In genomic region chr3:169578381-169578780, GRCh38 we compare ENCODE assay signal across 23 cellular contexts.
DNase-seq lines count a peak whose midpoint lies in the region; ATAC-seq and TF ChIP-seq lines count a peak whose summit lies in the region.
"Had no signal": no experiment of that assay in that cellular context is flagged by ENCODE, and none has a peak within 500 bp of the region (broad histone marks: within the 10 kb centered on the region; RNA-seq: fewer than 3 reads in every experiment).

No MANE protein-coding gene starts in this region.

- peaks cover 3% of the 10 kb centered on the region for H4K20me1 ChIP-seq in neural progenitor cell (ENCODE audit: low read depth)
- H4K20me1 ChIP-seq: BLaER1 treated with 17β-estradiol and CSF1 and Interleukin-3, amounts not matched to agents 10 nM and 100 nM had no signal

- ATAC-seq in Right ventricle myocardium superior (ENCODE audit: poor library complexity) (no peak), HG02610 (IDR thresholded peaks at IDR 0.05; ENCODE audit: unreplicated experiment) (no peak)
- ATAC-seq in CD4-positive, alpha-beta T cell (ENCODE audit: poor library complexity) = no peak
- ATAC-seq: A549, GM12878 had no signal

- H3K9me3 ChIP-seq in cardiac muscle cell (ENCODE audit: low read depth) (no peaks in the 10 kb centered on the region), neural progenitor cell (ENCODE audit: low read depth) (no peaks in the 10 kb centered on the region)
- no peaks in the 10 kb centered on the region for H3K9me3 ChIP-seq in CD4-positive, alpha-beta T cell (ENCODE audit: control insufficient read depth, low read length)
- H3K9me3 ChIP-seq: A549; BLaER1 treated with 17β-estradiol and CSF1 and Interleukin-3, amounts not matched to agents 10 nM and 100 nM had no signal

- H3K9ac ChIP-seq in neural progenitor cell = no peak overlapping the region
- H3K9ac ChIP-seq: BLaER1 treated with 17β-estradiol and CSF1 and Interleukin-3, amounts not matched to agents 10 nM and 100 nM had no signal

- H3K4me1 ChIP-seq in cardiac muscle cell (ENCODE audit: low read depth) (peaks cover 25% of the 10 kb centered on the region), neural progenitor cell (peaks cover 85% of the 10 kb centered on the region)
- H3K4me1 ChIP-seq: A549 had no signal

- H3F3A ChIP-seq in neural progenitor cell (ENCODE audit: low read depth) = peaks cover 36% of the 10 kb centered on the region

- POLR2A ChIA-PET in CD4-positive, alpha-beta T cell (lab: Charles Lee) = no interaction called here

- CTCF ChIA-PET in CD4-positive, alpha-beta T cell (lab: Charles Lee) = no interaction called here

- no peak overlapping the region for H3K27ac Mint-ChIP-seq in neural progenitor cell
- H3K27ac Mint-ChIP-seq in CD4-positive, alpha-beta T cell = no peak overlapping the region
- H3K27ac Mint-ChIP-seq: B cell; CD4-positive, alpha-beta memory T cell; CD8-positive, alpha-beta memory T cell had no signal

- H3K27me3 ChIP-seq in cardiac muscle cell = no peaks in the 10 kb centered on the region
- no peaks in the 10 kb centered on the region for H3K27me3 ChIP-seq in neural progenitor cell
- no peaks in the 10 kb centered on the region for H3K27me3 ChIP-seq in CD4-positive, alpha-beta T cell (ENCODE audit: control insufficient read depth, insufficient read depth, low read length)
- H3K27me3 ChIP-seq: BLaER1 treated with 17β-estradiol and CSF1 and Interleukin-3, amounts not matched to agents 10 nM and 100 nM had no signal

- H3K36me3 ChIP-seq in cardiac muscle cell (no peaks in the 10 kb centered on the region), neural progenitor cell (no peaks in the 10 kb centered on the region)
- H3K36me3 ChIP-seq: BLaER1 treated with 17β-estradiol and CSF1 and Interleukin-3, amounts not matched to agents 10 nM and 100 nM had no signal

- H3K4me3 Mint-ChIP-seq in neural progenitor cell = no peak overlapping the region
- H3K4me3 Mint-ChIP-seq in CD4-positive, alpha-beta T cell = no peak overlapping the region
- H3K4me3 Mint-ChIP-seq: B cell; CD4-positive, alpha-beta memory T cell; CD8-positive, alpha-beta memory T cell had no signal

- no peaks in the 10 kb centered on the region for H3K79me2 ChIP-seq in neural progenitor cell (ENCODE audit: low read depth)

- peak overlapping the region; percentile 69 for H3K4me2 ChIP-seq in neural progenitor cell
- H3K4me2 ChIP-seq: A549; BLaER1 treated with 17β-estradiol and CSF1 and Interleukin-3, amounts not matched to agents 10 nM and 100 nM had no signal

- H3K27ac ChIP-seq in cardiac muscle cell (peak overlapping the region; percentile 0), neural progenitor cell (no peak overlapping the region)
- no peak overlapping the region for H3K27ac ChIP-seq in CD4-positive, alpha-beta T cell (ENCODE audit: low read depth, low read length)
- H3K27ac ChIP-seq: 22Rv1; A549; BLaER1 treated with 17β-estradiol and CSF1 and Interleukin-3, amounts not matched to agents 10 nM and 100 nM; C4-2B had no signal

- no peak overlapping the region for H2AFZ ChIP-seq in neural progenitor cell (replicated peaks)

- peaks cover 2% of the 10 kb centered on the region for H3K9me3 Mint-ChIP-seq in neural progenitor cell
- no peaks in the 10 kb centered on the region for H3K9me3 Mint-ChIP-seq in CD4-positive, alpha-beta T cell
- H3K9me3 Mint-ChIP-seq: CD4-positive, alpha-beta memory T cell had no signal

- TF ChIP-seq CTCF in cardiac muscle cell (IDR thresholded peaks at IDR 0.05; ENCODE audit: low read depth, low read length) = no peak
- TF ChIP-seq CTCF in neural progenitor cell (IDR thresholded peaks at IDR 0.05) = no peak
- TF ChIP-seq CTCF in CD4-positive, alpha-beta T cell (IDR thresholded peaks at IDR 0.05) = no peak

- no peaks in the 10 kb centered on the region for H3K36me3 Mint-ChIP-seq in neural progenitor cell
- H3K36me3 Mint-ChIP-seq in CD4-positive, alpha-beta T cell (ENCODE audit: low read depth) = no peaks in the 10 kb centered on the region
- H3K36me3 Mint-ChIP-seq: CD4-positive, alpha-beta memory T cell; CD8-positive, alpha-beta memory T cell had no signal

- intact Hi-C loops in Right ventricle myocardium superior (cut with DNase I) = no loop called here
- intact Hi-C loops in CD4-positive, alpha-beta T cell (cut with DNase I, micrococcal nuclease) = no loop called here

- DNase-seq in cardiac muscle cell (ENCODE audit: low read depth in 1 of 2, low spot score in 1 of 2) (no peak), Right ventricle myocardium superior (no peak), NCI-H69 (lab: John Stamatoyannopoulos, UW) (peak; percentile 86), neural progenitor cell (ENCODE audit: low spot score) (peak; percentile 18)
- no peak for DNase-seq in CD4-positive, alpha-beta T cell
- DNase-seq: AML-193; CD4-positive, alpha-beta memory T cell; CD8-positive, alpha-beta memory T cell; COR-L47; DMS 273 treated with DMSO at 0.1 percent for 48 hours; DMS153; DMS53; DMS79; DND-41; EL; GDM1 had no signal

- H3K4me3 ChIP-seq in cardiac muscle cell = no peak overlapping the region
- no peak overlapping the region for H3K4me3 ChIP-seq in neural progenitor cell
- H3K4me3 ChIP-seq: A549; BLaER1 treated with 17β-estradiol and CSF1 and Interleukin-3, amounts not matched to agents 10 nM and 100 nM; GM12878 had no signal

- H3K4me1 Mint-ChIP-seq in neural progenitor cell = peaks cover 83% of the 10 kb centered on the region
- H3K4me1 Mint-ChIP-seq in CD4-positive, alpha-beta T cell (ENCODE audit: low read depth) = no peaks in the 10 kb centered on the region
- H3K4me1 Mint-ChIP-seq: CD4-positive, alpha-beta memory T cell; CD8-positive, alpha-beta memory T cell had no signal

- H3K27me3 Mint-ChIP-seq in neural progenitor cell (ENCODE audit: insufficient read depth, low read depth) = peaks cover 5% of the 10 kb centered on the region
- peaks cover 23% of the 10 kb centered on the region for H3K27me3 Mint-ChIP-seq in CD4-positive, alpha-beta T cell
- H3K27me3 Mint-ChIP-seq: B cell had no signal

Comparison
In these comparisons a context has a peak if more than half of its experiments do, and no peak if none do; other contexts are left out.
1. DNase-seq: peak in NCI-H69 (single experiment) and neural progenitor cell (single experiment); none in cardiac muscle cell (0 of 2), Right ventricle myocardium superior (single experiment) and CD4-positive, alpha-beta T cell (0 of 10).